In genomic region chr3:141441381-141442365, GRCh38 we compare ENCODE assay signal across 8 cellular contexts. TPM values are rescaled to one million over a fixed set of nuclear protein-coding genes. Genes with fewer than 3 reads are reported as not detected.
DNase-seq lines count a peak whose midpoint lies in the region; ATAC-seq, FAIRE-seq and TF ChIP-seq lines count a peak whose summit lies in the region.

No MANE protein-coding gene starts in this region.

- ATAC-seq in GM19467 (IDR thresholded peaks at IDR 0.05; ENCODE audit: unreplicated experiment) (peak; percentile 79), HG03521 (IDR thresholded peaks at IDR 0.05; ENCODE audit: unreplicated experiment) (peak; percentile 98)

- no peak for TF ChIP-seq POLR2A in uterus (IDR thresholded peaks at IDR 0.05)

- H3K27ac ChIP-seq in SJSA1 = no peak overlapping the region
- H3K27ac ChIP-seq in uterus = peak overlapping the region; percentile 77 to 87

- FAIRE-seq in D721Med (lab: Jason Lieb, UNC) = no peak

- peaks cover 17% of the 10 kb centered on the region for H3K4me1 ChIP-seq in SJSA1 (replicated peaks)
- peaks cover 0 to 7% of the 10 kb centered on the region in 2 donors for H3K4me1 ChIP-seq in uterus

- intact Hi-C loops in uterus (cut with DNase I; ENCODE audit: low total_unique reads) = no loop called here

- peak; percentile 25 for DNase-seq in D721Med (ENCODE audit: insufficient read length, low spot score)
- peak; percentile 57 to 66 for DNase-seq in SJSA1 (ENCODE audit: low read depth in 1 of 2, low spot score in 2 of 2)
- peak; percentile 76 for DNase-seq in activated gamma-delta T cell treated with Interleukin-2 at 50 U/mL for 16 hours
- peak; percentile 66 for DNase-seq in glomerular visceral epithelial cell (ENCODE audit: extremely low spot score)
- DNase-seq in putamen (ENCODE audit: low spot score) = peak; percentile 40
- DNase-seq in uterus = peak in 1 of 2 donors; percentile 69

- H3K9me3 ChIP-seq in SJSA1 (replicated peaks) (no peaks in the 10 kb centered on the region), uterus (no peaks in the 10 kb centered on the region)

- peaks cover 54% of the 10 kb centered on the region for H3K36me3 ChIP-seq in SJSA1
- no peaks in the 10 kb centered on the region for H3K36me3 ChIP-seq in uterus

- H3K27me3 ChIP-seq in SJSA1 (replicated peaks) = no peaks in the 10 kb centered on the region
- no peaks in the 10 kb centered on the region for H3K27me3 ChIP-seq in uterus

- peak; percentile 52 for TF ChIP-seq CTCF in D721Med (IDR thresholded peaks at IDR 0.05; ENCODE audit: insufficient read depth, missing control alignments)
- TF ChIP-seq CTCF in uterus (IDR thresholded peaks at IDR 0.05) = peak in 2 of 4 experiments; percentile 50

- H3K4me3 ChIP-seq in SJSA1 = no peak overlapping the region
- H3K4me3 ChIP-seq in uterus = no peak overlapping the region

RNA-seq across cellular contexts. Expression of gene RASA2, which starts 45.2 kb away (rescaled TPM):
- 16.3 and 24.8 TPM in 2 replicates for total RNA-seq in SJSA1 (2014; rRNA removed; shearing (Covaris generic))
- total RNA-seq in uterus = 10 to 100 TPM; 11.3 to 49.4 (median 38.7) TPM
